In genomic region chr20:63206878-63207277, GRCh38 we compare ENCODE assay signal across 12 cellular contexts. TPM values are rescaled to one million over a fixed set of nuclear protein-coding genes. Genes with fewer than 3 reads are reported as not detected.
DNase-seq lines count a peak whose midpoint lies in the region; ATAC-seq, FAIRE-seq and TF ChIP-seq lines count a peak whose summit lies in the region.
"Had no signal": no experiment of that assay in that cellular context is flagged by ENCODE, and none has a peak within 500 bp of the region (broad histone marks: within the 10 kb centered on the region; RNA-seq: fewer than 3 reads in every experiment).

No MANE protein-coding gene starts in this region.

- no peak overlapping the region for H3K4me3 ChIP-seq in astrocyte of the spinal cord (ENCODE audit: low read depth, low read length)

- peak; percentile 78 for DNase-seq in ACHN
- DNase-seq in HT-29 (ENCODE audit: low spot score): peak; percentile 63
- DNase-seq in astrocyte of the spinal cord (ENCODE audit: low read depth, low spot score): peak; percentile 25
- DNase-seq in islet precursor cell: peak; percentile 52
- no peak for DNase-seq in DMS153 (lab: John Stamatoyannopoulos, UW)
- no peak for DNase-seq in D721Med (ENCODE audit: insufficient read length, low spot score)
- DNase-seq: cortex of kidney had no signal

- ATAC-seq in HG03520 (IDR thresholded peaks at IDR 0.05; ENCODE audit: unreplicated experiment) (no peak), GM18858 (IDR thresholded peaks at IDR 0.05; ENCODE audit: unreplicated experiment) (no peak)
- ATAC-seq: activated naive CD4-positive, alpha-beta T cell treated with anti-CD3 and anti-CD28 coated beads, Interleukin-2, amount 50 U/mL, for 72 hours had no signal

- in situ Hi-C loops in ACHN (cut with HindIII; ENCODE audit: low pct_ligation_motif_present, low pct_unique_long_range_greater_than_20kb, low sequenced_read_pairs) (no loop called here), astrocyte of the spinal cord (cut with HindIII; ENCODE audit: low sequenced_read_pairs) (no loop called here)

- TF ChIP-seq CTCF in astrocyte of the spinal cord (IDR thresholded peaks at IDR 0.05; ENCODE audit: low read depth, low read length): no peak
- TF ChIP-seq CTCF in D721Med (IDR thresholded peaks at IDR 0.05; ENCODE audit: insufficient read depth, missing control alignments): no peak

- no peak for FAIRE-seq in D721Med (lab: Jason Lieb, UNC)

RNA-seq across cellular contexts. Expression of gene YTHDF1, which starts 9.1 kb away (rescaled TPM):
- 47.2 and 53.6 TPM in 2 replicates for total RNA-seq in HT-29 (2014; rRNA removed; shearing (Covaris generic))

RNA-seq across cellular contexts. Expression of gene BIRC7, which starts 28.8 kb away (rescaled TPM):
- total RNA-seq in HT-29 (2014; rRNA removed; shearing (Covaris generic)): 1.3 and 2.7 TPM in 2 replicates
- total RNA-seq: activated CD8-positive, alpha-beta memory T cell treated with anti-CD3 and anti-CD28 coated beads for 36 hours had no signal

RNA-seq across cellular contexts. Expression of gene NKAIN4, which starts 47.4 kb away (rescaled TPM):
- not detected in 2 replicates for total RNA-seq in HT-29 (2014; rRNA removed; shearing (Covaris generic))
- total RNA-seq: activated CD8-positive, alpha-beta memory T cell treated with anti-CD3 and anti-CD28 coated beads for 36 hours; activated naive CD4-positive, alpha-beta T cell treated with anti-CD3 and anti-CD28 coated beads, Interleukin-2, amount 50 U/mL, for 72 hours; OCI-LY7 had no signal

Comparison
In these comparisons a context has a peak if more than half of its experiments do, and no peak if none do; other contexts are left out.
1. DNase-seq: peak in ACHN (single experiment), HT-29 (single experiment), astrocyte of the spinal cord (single experiment) and islet precursor cell (single experiment); none in DMS153 (single experiment) and D721Med (single experiment).